Comparison of ENCODE assay signal across 14 cellular contexts in the genomic region with DNA sequence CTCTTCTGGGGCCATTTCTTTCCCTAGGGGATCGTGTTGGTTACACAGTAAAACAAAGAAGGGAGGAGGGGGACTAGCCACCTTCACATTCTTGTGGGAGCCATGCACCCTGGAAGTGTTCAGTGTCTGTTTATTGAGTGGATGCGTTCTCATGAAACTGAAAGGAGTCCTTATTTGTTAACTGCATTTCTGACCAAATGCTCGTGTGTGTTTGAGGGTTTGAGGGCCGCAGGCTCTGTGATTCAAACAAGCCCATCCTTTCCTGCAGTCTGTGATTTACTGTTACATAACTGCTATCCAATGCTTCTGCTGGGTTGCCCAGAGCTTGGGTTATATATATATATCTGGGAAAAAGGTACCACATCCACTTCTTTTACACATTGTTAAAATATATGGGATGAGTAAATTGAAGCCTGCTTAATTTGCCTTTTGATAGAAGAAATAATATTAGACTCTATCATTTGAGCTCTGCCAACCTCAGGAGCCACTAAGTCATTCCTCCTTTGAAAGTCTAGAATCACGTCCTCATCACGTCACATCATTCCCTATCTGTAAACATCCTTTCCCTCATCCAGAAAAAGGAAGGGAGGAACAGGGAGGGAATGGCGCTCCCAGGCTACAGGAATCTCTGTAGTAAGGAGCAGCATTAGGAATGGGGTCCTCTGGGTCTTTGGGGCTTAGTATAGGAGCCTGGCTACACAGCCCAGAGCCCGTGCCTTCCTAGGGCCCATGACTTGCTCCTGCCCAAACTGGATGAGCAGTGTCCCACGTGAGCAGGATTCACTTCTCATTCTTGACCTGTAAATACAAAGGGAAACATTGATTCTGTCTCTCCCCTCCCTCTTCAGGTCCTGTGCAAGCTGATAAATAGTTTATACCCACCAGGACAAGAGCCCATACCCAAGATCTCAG. TPM values are rescaled to one million over a fixed set of nuclear protein-coding genes. Genes with fewer than 3 reads are reported as not detected.
DNase-seq lines count a peak whose midpoint lies in the region; TF ChIP-seq lines count a peak whose summit lies in the region.
"Had no signal": no experiment of that assay in that cellular context is flagged by ENCODE, and none has a peak within 500 bp of the region (broad histone marks: within the 10 kb centered on the region; RNA-seq: fewer than 3 reads in every experiment).

No MANE protein-coding gene starts in this region.

- intact Hi-C loops in testis (cut with DNase I; ENCODE audit: low total_unique reads), result no loop called here

- H4K20me1 ChIP-seq in osteoblast (ENCODE audit: insufficient read depth, low read length), result no peaks in the 10 kb centered on the region

- H3K9me3 ChIP-seq in osteoblast (ENCODE audit: low read depth, low read length) (no peaks in the 10 kb centered on the region), testis (no peaks in the 10 kb centered on the region)
- H3K9me3 ChIP-seq: left lung had no signal

- peaks cover 66% of the 10 kb centered on the region for H3K4me1 Mint-ChIP-seq in activated T-cell treated with anti-CD3 and anti-CD28 coated beads, Interleukin-2, amount 50 U/mL, for 24 hours (ENCODE audit: low read depth)

- no peak overlapping the region for H3K27ac Mint-ChIP-seq in activated T-cell treated with anti-CD3 and anti-CD28 coated beads, Interleukin-2, amount 50 U/mL, for 24 hours
- H3K27ac Mint-ChIP-seq: CD8-positive, alpha-beta T cell; T-cell had no signal

- H3K4me1 ChIP-seq in osteoblast (ENCODE audit: insufficient read depth, low read length) (peaks cover 20% of the 10 kb centered on the region), testis (peaks cover 10% of the 10 kb centered on the region)

- no peaks in the 10 kb centered on the region for H3K27me3 ChIP-seq in osteoblast (ENCODE audit: insufficient read depth, low read length)
- no peaks in the 10 kb centered on the region for H3K27me3 ChIP-seq in testis

- peak overlapping the region; percentile 8 for H2AFZ ChIP-seq in osteoblast (ENCODE audit: low read length)

- WGBS in testis, 2 donors, result 77 to 83% methylated on average over 9 of the region's 9 CpGs

- H3K27me3 Mint-ChIP-seq in activated T-cell treated with anti-CD3 and anti-CD28 coated beads, Interleukin-2, amount 50 U/mL, for 24 hours, result no peaks in the 10 kb centered on the region

- H3K27ac ChIP-seq in osteoblast (ENCODE audit: low read depth, low read length) (no peak overlapping the region), testis (no peak overlapping the region)
- H3K27ac ChIP-seq: left lung had no signal

- H3K4me2 ChIP-seq in osteoblast (ENCODE audit: insufficient read depth, low read length), result peak overlapping the region; percentile 93

- no peaks in the 10 kb centered on the region for H3K36me3 Mint-ChIP-seq in activated T-cell treated with anti-CD3 and anti-CD28 coated beads, Interleukin-2, amount 50 U/mL, for 24 hours (ENCODE audit: low read depth)
- H3K36me3 Mint-ChIP-seq: CD8-positive, alpha-beta T cell; T-cell had no signal

- H3K4me3 ChIP-seq in epithelial cell of proximal tubule (ENCODE audit: low read depth, low read length) (peak overlapping the region; percentile 74), osteoblast (ENCODE audit: insufficient read depth, low read length) (peak overlapping the region; percentile 2), testis (no peak overlapping the region)

- TF ChIP-seq POLR2A in testis (IDR thresholded peaks at IDR 0.05), result no peak

- no peaks in the 10 kb centered on the region for H3K79me2 ChIP-seq in osteoblast (ENCODE audit: insufficient read depth, low read length)

- no peak for TF ChIP-seq CTCF in epithelial cell of proximal tubule (conservative IDR thresholded peaks at IDR 0.05; ENCODE audit: low read depth, low read length)
- TF ChIP-seq CTCF in osteoblast (IDR thresholded peaks at IDR 0.05; ENCODE audit: extremely low read depth, low read depth, low read length), result no peak
- no peak for TF ChIP-seq CTCF in testis (IDR thresholded peaks at IDR 0.05)

- no peaks in the 10 kb centered on the region for H3K9me3 Mint-ChIP-seq in activated T-cell treated with anti-CD3 and anti-CD28 coated beads, Interleukin-2, amount 50 U/mL, for 24 hours
- H3K9me3 Mint-ChIP-seq: CD8-positive, alpha-beta T cell; T-cell had no signal

- H3K36me3 ChIP-seq in osteoblast (ENCODE audit: insufficient read depth, low read length), result no peaks in the 10 kb centered on the region
- no peaks in the 10 kb centered on the region for H3K36me3 ChIP-seq in testis (ENCODE audit: low read depth, missing control alignments)
- H3K36me3 ChIP-seq: left lung had no signal

- H3K4me3 Mint-ChIP-seq in activated T-cell treated with anti-CD3 and anti-CD28 coated beads, Interleukin-2, amount 50 U/mL, for 24 hours, result peak overlapping the region; percentile 65

- no peak for DNase-seq in activated T-cell treated with anti-CD3 and anti-CD28 coated beads, Interleukin-2, amount 50 U/mL, for 24 hours
- DNase-seq in activated T-cell treated with anti-CD3 and anti-CD28 coated beads for 4 hours, result no peak
- DNase-seq in NCI-H345 (lab: John Stamatoyannopoulos, UW), result peak; percentile 24
- no peak for DNase-seq in epithelial cell of proximal tubule (ENCODE audit: low read depth)
- DNase-seq in osteoblast (ENCODE audit: insufficient read length, low spot score, missing footprints), result peak; percentile 62
- no peak for DNase-seq in activated CD8-positive, alpha-beta memory T cell treated with anti-CD3 and anti-CD28 coated beads, Interleukin-2, amount 50 U/mL, for 4 hours
- no peak for DNase-seq in testis
- DNase-seq in cortex of kidney (lab: John Stamatoyannopoulos, UW), result no peak
- DNase-seq: activated effector memory CD4-positive, alpha-beta T cell treated with Interleukin-2 at 50 U/mL for 16 hours; CD8-positive, alpha-beta T cell; left lung; T-cell had no signal

RNA-seq across cellular contexts. Expression of gene TAGLN3, which starts 1.5 kb away (rescaled TPM):
- total RNA-seq in epithelial cell of proximal tubule (5.7 and 10.0 TPM in 2 replicates), osteoblast (not detected in 2 replicates), testis (under 1 TPM in 1 of 2 donors, not detected in 1; 0.37 TPM)
- polyA plus RNA-seq in testis (ENCODE audit: insufficient read depth, low read depth, low replicate concordance), result not detected
- total RNA-seq: CD8-positive, alpha-beta T cell; NCI-H460; T-cell had no signal

RNA-seq across cellular contexts. Expression of gene ABHD10, which starts 21.4 kb away (rescaled TPM):
- total RNA-seq in epithelial cell of proximal tubule (18.2 and 27.7 TPM in 2 replicates), osteoblast (22.8 and 23.6 TPM in 2 replicates), testis (10 to 100 TPM; 38.0 to 38.4 TPM)
- polyA plus RNA-seq in testis (ENCODE audit: insufficient read depth, low read depth, low replicate concordance), result 43.0 TPM

RNA-seq across cellular contexts. Expression of gene TMPRSS7, which starts 34.4 kb away (rescaled TPM):
- total RNA-seq in epithelial cell of proximal tubule, result not detected in 2 replicates
- total RNA-seq in osteoblast, result not detected in 2 replicates
- total RNA-seq in testis, result 1 to 10 TPM; 2.0 to 2.8 TPM
- 5.8 TPM for polyA plus RNA-seq in testis (ENCODE audit: insufficient read depth, low read depth, low replicate concordance)
- total RNA-seq: CD8-positive, alpha-beta T cell; skeletal muscle tissue had no signal

Comparison
In these comparisons a context has a peak if more than half of its experiments do, and no peak if none do; other contexts are left out.
1. DNase-seq: peak in NCI-H345 (single experiment) and osteoblast (single experiment); none in activated T-cell treated with anti-CD3 and anti-CD28 coated beads, Interleukin-2, amount 50 U/mL, for 24 hours (single experiment), activated T-cell treated with anti-CD3 and anti-CD28 coated beads for 4 hours (single experiment), epithelial cell of proximal tubule (single experiment), activated CD8-positive, alpha-beta memory T cell treated with anti-CD3 and anti-CD28 coated beads, Interleukin-2, amount 50 U/mL, for 4 hours (single experiment), testis (single experiment) and cortex of kidney (single experiment).
2. H3K4me3 ChIP-seq: peak in epithelial cell of proximal tubule (single experiment) and osteoblast (single experiment); none in testis (0 of 2).